ENCODE assay signal across 22 cellular contexts in the genomic region with DNA sequence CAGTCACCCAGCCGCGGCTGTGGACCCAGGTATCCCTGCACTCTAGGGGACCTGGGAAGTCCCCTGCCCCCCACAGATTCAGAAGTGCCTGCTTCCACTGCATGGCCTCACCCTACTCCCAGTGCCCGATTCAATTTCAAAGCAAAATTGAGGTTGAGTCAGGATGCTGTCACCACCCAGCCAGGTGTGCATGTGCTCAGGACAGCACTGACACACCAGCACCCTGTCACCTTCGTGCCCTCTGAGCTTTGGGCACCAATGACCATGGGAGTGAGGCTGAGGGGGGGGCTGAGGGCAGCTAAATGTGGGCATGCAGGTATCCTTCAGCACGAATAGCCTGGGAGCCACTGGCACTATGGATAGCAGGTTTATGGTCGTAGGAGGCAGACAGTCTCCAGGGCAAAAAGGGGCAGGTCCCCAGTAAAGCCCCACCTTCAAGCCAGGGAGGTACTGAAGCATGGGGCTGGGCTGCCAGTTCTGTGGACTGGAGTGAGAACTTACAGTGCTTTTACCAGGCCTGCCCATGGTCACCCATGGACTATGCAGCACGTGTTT.
A peak's percentile ranks its signal among the peaks of the same experiment; 100 is the strongest.
DNase-seq lines count a peak whose midpoint lies in the region; ATAC-seq and TF ChIP-seq lines count a peak whose summit lies in the region.
"Had no signal": no experiment of that assay in that cellular context is flagged by ENCODE, and none has a peak within 500 bp of the region (broad histone marks: within the 10 kb centered on the region; RNA-seq: fewer than 3 reads in every experiment).

No MANE protein-coding gene starts in this region.

- H3K4me1 Mint-ChIP-seq in WTC11 (peaks cover 5% of the 10 kb centered on the region), osteocyte (ENCODE audit: unreplicated experiment) (peaks cover 55% of the 10 kb centered on the region)
- H3K4me1 Mint-ChIP-seq: B cell, CD14-positive monocyte, IgD-negative memory B cell had no signal

- DNase-seq in A673 (ENCODE audit: low spot score) (no peak), NCI-H69 (lab: John Stamatoyannopoulos, UW) (peak; percentile 34), WTC11 (ENCODE audit: low spot score) (no peak), osteocyte (ENCODE audit: extremely low spot score, unreplicated experiment) (no peak), foreskin fibroblast (no peak)
- DNase-seq: DMS79 treated with DMSO at 0.1 percent for 48 hours; HCEC 1CT; MV-4-11; NCI-H1105 treated with DMSO at 0.1 percent for 48 hours; NCI-H1694 treated with DMSO at 0.1 percent for 48 hours; NCI-H446 treated with DMSO at 0.1 percent for 48 hours; NCI-H526 treated with DMSO at 0.1 percent for 48 hours; NK-92 treated with Interleukin-12 subunit alpha and Interleukin-12 subunit beta, amount 100 ng/mL, for 24 hours had no signal

- TF ChIP-seq CTCF in A673 (conservative IDR thresholded peaks at IDR 0.05; ENCODE audit: low read depth, low read length), result no peak
- no peak for TF ChIP-seq CTCF in WTC11 (IDR thresholded peaks at IDR 0.05)
- TF ChIP-seq CTCF in osteocyte (IDR thresholded peaks at IDR 0.05), result no peak
- no peak for TF ChIP-seq CTCF in foreskin fibroblast (IDR thresholded peaks at IDR 0.05; ENCODE audit: low read depth, low read length)

- BruUV-seq in A673 (replicated peaks; lab: Mats Ljungman, UMichigan), result no TSS peak

- H3K4me3 ChIP-seq in A673 (ENCODE audit: low read depth, low read length, poor library complexity, severe bottlenecking) (no peak overlapping the region), foreskin fibroblast (ENCODE audit: low read depth in 1 of 2, low read length in 2 of 2) (no peak overlapping the region)
- H3K4me3 ChIP-seq: GM23338, SJSA1 had no signal

- H3K27me3 Mint-ChIP-seq in WTC11 (ENCODE audit: low read depth), result no peaks in the 10 kb centered on the region
- no peaks in the 10 kb centered on the region for H3K27me3 Mint-ChIP-seq in osteocyte (ENCODE audit: unreplicated experiment)
- H3K27me3 Mint-ChIP-seq: B cell, IgD-negative memory B cell had no signal

- CTCF ChIA-PET in A673 (lab: Charles Lee), result interaction anchor here (1.7 kb wide), 1 partner anchor 1190 kb away, joined by 8 read pairs; no protein-coding TSS in a partner anchor
- CTCF ChIA-PET in WTC11 (lab: Charles Lee), result interaction anchor here (1.0 kb wide), 2 partner anchors 315 to 346 kb away, joined by 3 read pairs; no protein-coding TSS in a partner anchor

- no peaks in the 10 kb centered on the region for H3K27me3 ChIP-seq in A673 (replicated peaks; ENCODE audit: insufficient read depth, low read depth, low read length, poor library complexity)
- H3K27me3 ChIP-seq: SJSA1 had no signal

- no peak overlapping the region for H3K4me3 Mint-ChIP-seq in WTC11
- H3K4me3 Mint-ChIP-seq in osteocyte (ENCODE audit: unreplicated experiment), result no peak overlapping the region
- H3K4me3 Mint-ChIP-seq: B cell; CD14-positive monocyte; GM23338; IgD-negative memory B cell; T-helper 1 cell treated with Interleukin-12 subunit alpha and Interleukin-12 subunit beta and Interleukin-4 antibody, amounts not matched to agents 30 μg/mL and 1 μg/mL, for 36 hours had no signal

- H3K9me3 Mint-ChIP-seq in WTC11, result no peaks in the 10 kb centered on the region
- peaks cover 4% of the 10 kb centered on the region for H3K9me3 Mint-ChIP-seq in osteocyte (ENCODE audit: unreplicated experiment)
- H3K9me3 Mint-ChIP-seq: CD14-positive monocyte; GM23338; T-helper 1 cell treated with Interleukin-12 subunit alpha and Interleukin-12 subunit beta and Interleukin-4 antibody, amounts not matched to agents 30 μg/mL and 1 μg/mL, for 36 hours had no signal

- no peaks in the 10 kb centered on the region for H3K9me3 ChIP-seq in A673 (ENCODE audit: low read depth, low read length, poor library complexity, severe bottlenecking)
- H3K9me3 ChIP-seq: SJSA1 had no signal

- peak overlapping the region; percentile 47 for H3K27ac ChIP-seq in A673 (ENCODE audit: low read depth, low read length, poor library complexity, severe bottlenecking)
- H3K27ac ChIP-seq: SJSA1 had no signal

- no peak; the same call in none of the 2 replicates for ATAC-seq in WTC11
- ATAC-seq in GM21526 (IDR thresholded peaks at IDR 0.05; ENCODE audit: low FRiP score, unreplicated experiment), result no peak
- no peak for ATAC-seq in GM19328 (IDR thresholded peaks at IDR 0.05; ENCODE audit: unreplicated experiment)
- ATAC-seq: GM23338, Panc1 had no signal

- H3K36me3 ChIP-seq in A673 (ENCODE audit: insufficient read depth, low read length, poor library complexity, severe bottlenecking), result no peaks in the 10 kb centered on the region
- H3K36me3 ChIP-seq: SJSA1 had no signal

- no peak overlapping the region for H3K27ac Mint-ChIP-seq in WTC11
- peak overlapping the region; percentile 59 for H3K27ac Mint-ChIP-seq in osteocyte (ENCODE audit: unreplicated experiment)
- H3K27ac Mint-ChIP-seq: B cell; CD14-positive monocyte; GM23338; IgD-negative memory B cell; T-helper 1 cell treated with Interleukin-12 subunit alpha and Interleukin-12 subunit beta and Interleukin-4 antibody, amounts not matched to agents 30 μg/mL and 1 μg/mL, for 36 hours had no signal

- POLR2A ChIA-PET in A673 (lab: Charles Lee; ENCODE audit: low non-redundant PET) (no interaction called here), WTC11 (lab: Charles Lee) (no interaction called here)

- peaks cover 38% of the 10 kb centered on the region for H3K4me1 ChIP-seq in A673 (ENCODE audit: insufficient read depth, low read length, poor library complexity, severe bottlenecking)
- H3K4me1 ChIP-seq: SJSA1 had no signal

- H3K36me3 Mint-ChIP-seq in WTC11 (no peaks in the 10 kb centered on the region; the same call in 1 of the 2 replicates), osteocyte (ENCODE audit: unreplicated experiment) (peaks cover 11% of the 10 kb centered on the region)
- H3K36me3 Mint-ChIP-seq: CD14-positive monocyte, IgD-negative memory B cell had no signal

- intact Hi-C loops in A673 (cut with micrococcal nuclease; ENCODE audit: unreplicated experiment), result loop anchor here (2.0 to 10.0 kb wide), 5 partner anchors 65 to 1443 kb away; no protein-coding TSS in a partner anchor

TF ChIP-seq in WTC11, 78 proteins besides CTCF, POLR2A, EP300 and RAD21:
- TF ChIP-seq, protein P1, sequence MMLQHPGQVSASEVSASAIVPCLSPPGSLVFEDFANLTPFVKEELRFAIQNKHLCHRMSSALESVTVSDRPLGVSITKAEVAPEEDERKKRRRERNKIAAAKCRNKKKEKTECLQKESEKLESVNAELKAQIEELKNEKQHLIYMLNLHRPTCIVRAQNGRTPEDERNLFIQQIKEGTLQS (CRISPR knock-in tag; conservative IDR thresholded peaks at IDR 0.05), result no peak
- no peak for TF ChIP-seq RELA (CRISPR knock-in tag; IDR thresholded peaks at IDR 0.05; ENCODE audit: borderline replicate concordance)
- TF ChIP-seq, protein P2, sequence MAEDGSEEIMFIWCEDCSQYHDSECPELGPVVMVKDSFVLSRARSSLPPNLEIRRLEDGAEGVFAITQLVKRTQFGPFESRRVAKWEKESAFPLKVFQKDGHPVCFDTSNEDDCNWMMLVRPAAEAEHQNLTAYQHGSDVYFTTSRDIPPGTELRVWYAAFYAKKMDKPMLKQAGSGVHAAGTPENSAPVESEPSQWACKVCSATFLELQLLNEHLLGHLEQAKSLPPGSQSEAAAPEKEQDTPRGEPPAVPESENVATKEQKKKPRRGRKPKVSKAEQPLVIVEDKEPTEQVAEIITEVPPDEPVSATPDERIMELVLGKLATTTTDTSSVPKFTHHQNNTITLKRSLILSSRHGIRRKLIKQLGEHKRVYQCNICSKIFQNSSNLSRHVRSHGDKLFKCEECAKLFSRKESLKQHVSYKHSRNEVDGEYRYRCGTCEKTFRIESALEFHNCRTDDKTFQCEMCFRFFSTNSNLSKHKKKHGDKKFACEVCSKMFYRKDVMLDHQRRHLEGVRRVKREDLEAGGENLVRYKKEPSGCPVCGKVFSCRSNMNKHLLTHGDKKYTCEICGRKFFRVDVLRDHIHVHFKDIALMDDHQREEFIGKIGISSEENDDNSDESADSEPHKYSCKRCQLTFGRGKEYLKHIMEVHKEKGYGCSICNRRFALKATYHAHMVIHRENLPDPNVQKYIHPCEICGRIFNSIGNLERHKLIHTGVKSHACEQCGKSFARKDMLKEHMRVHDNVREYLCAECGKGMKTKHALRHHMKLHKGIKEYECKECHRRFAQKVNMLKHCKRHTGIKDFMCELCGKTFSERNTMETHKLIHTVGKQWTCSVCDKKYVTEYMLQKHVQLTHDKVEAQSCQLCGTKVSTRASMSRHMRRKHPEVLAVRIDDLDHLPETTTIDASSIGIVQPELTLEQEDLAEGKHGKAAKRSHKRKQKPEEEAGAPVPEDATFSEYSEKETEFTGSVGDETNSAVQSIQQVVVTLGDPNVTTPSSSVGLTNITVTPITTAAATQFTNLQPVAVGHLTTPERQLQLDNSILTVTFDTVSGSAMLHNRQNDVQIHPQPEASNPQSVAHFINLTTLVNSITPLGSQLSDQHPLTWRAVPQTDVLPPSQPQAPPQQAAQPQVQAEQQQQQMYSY (CRISPR knock-in tag; IDR thresholded peaks at IDR 0.05), result 0 out of 2 replicates have a peak, but pooled peaks have one; percentile 45
